2 cellular contexts compared by ENCODE assay signal in genomic region chr2:207791579-207792243, GRCh38.
TF ChIP-seq lines count a peak whose summit lies in the region.

No MANE protein-coding gene starts in this region.

TF ChIP-seq in IMR-90, 13 proteins besides CTCF, POLR2A, EP300 and RAD21:
- TF ChIP-seq ELK1 (IDR thresholded peaks at IDR 0.05; ENCODE audit: borderline replicate concordance, low read depth, low read length): no peak
- TF ChIP-seq NFE2L2 (IDR thresholded peaks at IDR 0.05; ENCODE audit: low read depth, low read length): no peak
- no peak for TF ChIP-seq RFX5 (IDR thresholded peaks at IDR 0.05; ENCODE audit: low read depth, low read length)
- TF ChIP-seq FOS (IDR thresholded peaks at IDR 0.05; ENCODE audit: low read depth, low read length): no peak
- TF ChIP-seq MXI1 (IDR thresholded peaks at IDR 0.05; ENCODE audit: borderline replicate concordance, low read depth, low read length): no peak
- TF ChIP-seq CEBPB (IDR thresholded peaks at IDR 0.05; ENCODE audit: low read depth, low read length): no peak
- no peak for TF ChIP-seq BHLHE40 (IDR thresholded peaks at IDR 0.05; ENCODE audit: low read depth, low read length)
- TF ChIP-seq SMC3 (IDR thresholded peaks at IDR 0.05; ENCODE audit: low read depth, low read length): no peak
- no peak for TF ChIP-seq MAFK (IDR thresholded peaks at IDR 0.05; ENCODE audit: low read depth, low read length)
- no peak for TF ChIP-seq CHD1 (IDR thresholded peaks at IDR 0.05; ENCODE audit: low read depth, low read length)
- TF ChIP-seq RCOR1 (IDR thresholded peaks at IDR 0.05; ENCODE audit: insufficient replicate concordance, low read length): no peak
- TF ChIP-seq USF2 (IDR thresholded peaks at IDR 0.05; ENCODE audit: low read depth, low read length): no peak
- no peak for TF ChIP-seq MAZ (IDR thresholded peaks at IDR 0.05; ENCODE audit: borderline replicate concordance, low read depth, low read length)

TF ChIP-seq in HepG2, 621 proteins besides CTCF, POLR2A, EP300 and RAD21:
- no peak for TF ChIP-seq TEAD2 (CRISPR knock-in tag; IDR thresholded peaks at IDR 0.05)
- 0 out of 2 replicates have a peak, but pooled peaks have one; percentile 57 for TF ChIP-seq PCBP1 (IDR thresholded peaks at IDR 0.05; ENCODE audit: borderline replicate concordance, low read depth, low read length)
- 0 out of 2 replicates have a peak, but pooled peaks have one; percentile 11 for TF ChIP-seq ZMYM4 (CRISPR knock-in tag; IDR thresholded peaks at IDR 0.05)
- TF ChIP-seq SMC3 (IDR thresholded peaks at IDR 0.05; ENCODE audit: low read length): 0 out of 2 replicates have a peak, but pooled peaks have one; percentile 2
- 0 out of 2 replicates have a peak, but pooled peaks have one; percentile 10 for TF ChIP-seq IRF2 (CRISPR knock-in tag; IDR thresholded peaks at IDR 0.05)
- TF ChIP-seq HNRNPK (IDR thresholded peaks at IDR 0.05; ENCODE audit: low read depth, low read length, poor library complexity, severe bottlenecking): peak; percentile 88
- peak; percentile 45 for TF ChIP-seq TEAD3 (CRISPR knock-in tag; optimal IDR thresholded peaks at IDR 0.05; ENCODE audit: borderline replicate concordance)
- TF ChIP-seq KLF12 (CRISPR knock-in tag; IDR thresholded peaks at IDR 0.05; ENCODE audit: borderline replicate concordance): no peak
- TF ChIP-seq RXRA (CRISPR knock-in tag; IDR thresholded peaks at IDR 0.05): no peak
- no peak for TF ChIP-seq RBAK (CRISPR knock-in tag; IDR thresholded peaks at IDR 0.05)
- TF ChIP-seq ZNF543 (CRISPR knock-in tag; IDR thresholded peaks at IDR 0.05): 0 out of 2 replicates have a peak, but pooled peaks have one; percentile 17
- TF ChIP-seq ZEB1 (IDR thresholded peaks at IDR 0.05; ENCODE audit: insufficient replicate concordance, low read depth): peak; percentile 57
- peak; percentile 89 for TF ChIP-seq ZNF12 (CRISPR knock-in tag; IDR thresholded peaks at IDR 0.05)
